Comparison of ENCODE assay signal across 1 cellular context in genomic region chr18:57768557-57769326, GRCh38.
TF ChIP-seq lines count a peak whose summit lies in the region.

No MANE protein-coding gene starts in this region.

TF ChIP-seq in SK-N-SH, 30 proteins besides CTCF, POLR2A, EP300 and RAD21 (continued from another document):
- TF ChIP-seq ELF1 (IDR thresholded peaks at IDR 0.05) (peak; percentile 27; the same call in 1 of the 2 replicates), FOSL2 (IDR thresholded peaks at IDR 0.05; ENCODE audit: borderline replicate concordance, low read depth) (no peak), TEAD4 (IDR thresholded peaks at IDR 0.05; ENCODE audit: borderline replicate concordance, insufficient read depth) (no peak), NFIC (IDR thresholded peaks at IDR 0.05; ENCODE audit: borderline replicate concordance) (peak; percentile 85), PBX3 (IDR thresholded peaks at IDR 0.05) (peak; percentile 73), CHD2 (IDR thresholded peaks at IDR 0.05; ENCODE audit: low read length, partially characterized antibody) (no peak), YY1 (IDR thresholded peaks at IDR 0.05; ENCODE audit: low read depth) (no peak), NRF1 (IDR thresholded peaks at IDR 0.05; ENCODE audit: low read depth, low read length) (no peak), FOXM1 (IDR thresholded peaks at IDR 0.05; ENCODE audit: low read depth) (no peak), MXI1 (IDR thresholded peaks at IDR 0.05; ENCODE audit: low read depth, low read length) (no peak), POLR2AphosphoS5 (IDR thresholded peaks at IDR 0.05; ENCODE audit: low read depth, low read length) (peak; percentile 47; the same call in 1 of the 2 replicates), MEF2A (IDR thresholded peaks at IDR 0.05; ENCODE audit: borderline replicate concordance, low read depth) (peak; percentile 98), RFX5 (IDR thresholded peaks at IDR 0.05; ENCODE audit: low read length) (no peak), MAX (IDR thresholded peaks at IDR 0.05; ENCODE audit: low read depth) (peak; percentile 16; the same call in 1 of the 2 replicates), FOXJ3 (CRISPR knock-in tag; IDR thresholded peaks at IDR 0.05) (no peak), USF1 (IDR thresholded peaks at IDR 0.05; ENCODE audit: borderline replicate concordance, low read depth) (no peak), ZBTB33 (IDR thresholded peaks at IDR 0.05; ENCODE audit: borderline replicate concordance, low read depth) (no peak), REST (IDR thresholded peaks at IDR 0.05; ENCODE audit: low read depth, low read length) (no peak), SIN3A (IDR thresholded peaks at IDR 0.05; ENCODE audit: borderline replicate concordance, low read depth, low read length) (no peak), GABPA (IDR thresholded peaks at IDR 0.05; ENCODE audit: low read depth) (no peak), IRF3 (IDR thresholded peaks at IDR 0.05; ENCODE audit: low read depth, low read length) (no peak), RCOR1 (IDR thresholded peaks at IDR 0.05; ENCODE audit: low read length) (no peak), TCF12 (IDR thresholded peaks at IDR 0.05) (peak; percentile 72), GATA2 (CRISPR knock-in tag; IDR thresholded peaks at IDR 0.05) (no peak), EZH2phosphoT487 (IDR thresholded peaks at IDR 0.05; ENCODE audit: borderline replicate concordance, low read depth) (no peak), RXRA (IDR thresholded peaks at IDR 0.05; ENCODE audit: borderline replicate concordance, low read depth) (no peak), SMC3 (IDR thresholded peaks at IDR 0.05; ENCODE audit: low read depth, low read length) (no peak), TAF1 (IDR thresholded peaks at IDR 0.05; ENCODE audit: borderline replicate concordance, low read depth, low read length) (no peak; the same call in 1 of the 2 replicates)
TF ChIP-seq in SK-N-SH: peak in this region for 8.
